Comparison of ENCODE assay signal across 2 cellular contexts in genomic region chr6:142726616-142727015, GRCh38.
TF ChIP-seq lines count a peak whose summit lies in the region.

No MANE protein-coding gene starts in this region.

TF ChIP-seq in GM23338, 12 proteins besides CTCF, POLR2A, EP300 and RAD21:
- TF ChIP-seq, protein P1, sequence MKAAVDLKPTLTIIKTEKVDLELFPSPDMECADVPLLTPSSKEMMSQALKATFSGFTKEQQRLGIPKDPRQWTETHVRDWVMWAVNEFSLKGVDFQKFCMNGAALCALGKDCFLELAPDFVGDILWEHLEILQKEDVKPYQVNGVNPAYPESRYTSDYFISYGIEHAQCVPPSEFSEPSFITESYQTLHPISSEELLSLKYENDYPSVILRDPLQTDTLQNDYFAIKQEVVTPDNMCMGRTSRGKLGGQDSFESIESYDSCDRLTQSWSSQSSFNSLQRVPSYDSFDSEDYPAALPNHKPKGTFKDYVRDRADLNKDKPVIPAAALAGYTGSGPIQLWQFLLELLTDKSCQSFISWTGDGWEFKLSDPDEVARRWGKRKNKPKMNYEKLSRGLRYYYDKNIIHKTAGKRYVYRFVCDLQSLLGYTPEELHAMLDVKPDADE (IDR thresholded peaks at IDR 0.05): no peak
- TF ChIP-seq CREB1 (CRISPR knock-in tag; IDR thresholded peaks at IDR 0.05; ENCODE audit: low read depth) (no peak), ZNF331 (CRISPR knock-in tag; IDR thresholded peaks at IDR 0.05; ENCODE audit: low read depth) (no peak), JUNB (IDR thresholded peaks at IDR 0.05; ENCODE audit: unreplicated experiment) (no peak), NANOG (IDR thresholded peaks at IDR 0.05; ENCODE audit: borderline replicate concordance) (no peak), EZH2phosphoT487 (IDR thresholded peaks at IDR 0.05; ENCODE audit: unreplicated experiment) (no peak), STAT1 (IDR thresholded peaks at IDR 0.05; ENCODE audit: unreplicated experiment) (no peak), ZNF114 (CRISPR knock-in tag; IDR thresholded peaks at IDR 0.05) (no peak), EZH2 (IDR thresholded peaks at IDR 0.05; ENCODE audit: low read depth, unreplicated experiment) (no peak), POLR2AphosphoS5 (IDR thresholded peaks at IDR 0.05; ENCODE audit: low read depth) (no peak)
- TF ChIP-seq, protein P2, sequence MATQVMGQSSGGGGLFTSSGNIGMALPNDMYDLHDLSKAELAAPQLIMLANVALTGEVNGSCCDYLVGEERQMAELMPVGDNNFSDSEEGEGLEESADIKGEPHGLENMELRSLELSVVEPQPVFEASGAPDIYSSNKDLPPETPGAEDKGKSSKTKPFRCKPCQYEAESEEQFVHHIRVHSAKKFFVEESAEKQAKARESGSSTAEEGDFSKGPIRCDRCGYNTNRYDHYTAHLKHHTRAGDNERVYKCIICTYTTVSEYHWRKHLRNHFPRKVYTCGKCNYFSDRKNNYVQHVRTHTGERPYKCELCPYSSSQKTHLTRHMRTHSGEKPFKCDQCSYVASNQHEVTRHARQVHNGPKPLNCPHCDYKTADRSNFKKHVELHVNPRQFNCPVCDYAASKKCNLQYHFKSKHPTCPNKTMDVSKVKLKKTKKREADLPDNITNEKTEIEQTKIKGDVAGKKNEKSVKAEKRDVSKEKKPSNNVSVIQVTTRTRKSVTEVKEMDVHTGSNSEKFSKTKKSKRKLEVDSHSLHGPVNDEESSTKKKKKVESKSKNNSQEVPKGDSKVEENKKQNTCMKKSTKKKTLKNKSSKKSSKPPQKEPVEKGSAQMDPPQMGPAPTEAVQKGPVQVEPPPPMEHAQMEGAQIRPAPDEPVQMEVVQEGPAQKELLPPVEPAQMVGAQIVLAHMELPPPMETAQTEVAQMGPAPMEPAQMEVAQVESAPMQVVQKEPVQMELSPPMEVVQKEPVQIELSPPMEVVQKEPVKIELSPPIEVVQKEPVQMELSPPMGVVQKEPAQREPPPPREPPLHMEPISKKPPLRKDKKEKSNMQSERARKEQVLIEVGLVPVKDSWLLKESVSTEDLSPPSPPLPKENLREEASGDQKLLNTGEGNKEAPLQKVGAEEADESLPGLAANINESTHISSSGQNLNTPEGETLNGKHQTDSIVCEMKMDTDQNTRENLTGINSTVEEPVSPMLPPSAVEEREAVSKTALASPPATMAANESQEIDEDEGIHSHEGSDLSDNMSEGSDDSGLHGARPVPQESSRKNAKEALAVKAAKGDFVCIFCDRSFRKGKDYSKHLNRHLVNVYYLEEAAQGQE (IDR thresholded peaks at IDR 0.05; ENCODE audit: unreplicated experiment): no peak
- TF ChIP-seq, protein P3, sequence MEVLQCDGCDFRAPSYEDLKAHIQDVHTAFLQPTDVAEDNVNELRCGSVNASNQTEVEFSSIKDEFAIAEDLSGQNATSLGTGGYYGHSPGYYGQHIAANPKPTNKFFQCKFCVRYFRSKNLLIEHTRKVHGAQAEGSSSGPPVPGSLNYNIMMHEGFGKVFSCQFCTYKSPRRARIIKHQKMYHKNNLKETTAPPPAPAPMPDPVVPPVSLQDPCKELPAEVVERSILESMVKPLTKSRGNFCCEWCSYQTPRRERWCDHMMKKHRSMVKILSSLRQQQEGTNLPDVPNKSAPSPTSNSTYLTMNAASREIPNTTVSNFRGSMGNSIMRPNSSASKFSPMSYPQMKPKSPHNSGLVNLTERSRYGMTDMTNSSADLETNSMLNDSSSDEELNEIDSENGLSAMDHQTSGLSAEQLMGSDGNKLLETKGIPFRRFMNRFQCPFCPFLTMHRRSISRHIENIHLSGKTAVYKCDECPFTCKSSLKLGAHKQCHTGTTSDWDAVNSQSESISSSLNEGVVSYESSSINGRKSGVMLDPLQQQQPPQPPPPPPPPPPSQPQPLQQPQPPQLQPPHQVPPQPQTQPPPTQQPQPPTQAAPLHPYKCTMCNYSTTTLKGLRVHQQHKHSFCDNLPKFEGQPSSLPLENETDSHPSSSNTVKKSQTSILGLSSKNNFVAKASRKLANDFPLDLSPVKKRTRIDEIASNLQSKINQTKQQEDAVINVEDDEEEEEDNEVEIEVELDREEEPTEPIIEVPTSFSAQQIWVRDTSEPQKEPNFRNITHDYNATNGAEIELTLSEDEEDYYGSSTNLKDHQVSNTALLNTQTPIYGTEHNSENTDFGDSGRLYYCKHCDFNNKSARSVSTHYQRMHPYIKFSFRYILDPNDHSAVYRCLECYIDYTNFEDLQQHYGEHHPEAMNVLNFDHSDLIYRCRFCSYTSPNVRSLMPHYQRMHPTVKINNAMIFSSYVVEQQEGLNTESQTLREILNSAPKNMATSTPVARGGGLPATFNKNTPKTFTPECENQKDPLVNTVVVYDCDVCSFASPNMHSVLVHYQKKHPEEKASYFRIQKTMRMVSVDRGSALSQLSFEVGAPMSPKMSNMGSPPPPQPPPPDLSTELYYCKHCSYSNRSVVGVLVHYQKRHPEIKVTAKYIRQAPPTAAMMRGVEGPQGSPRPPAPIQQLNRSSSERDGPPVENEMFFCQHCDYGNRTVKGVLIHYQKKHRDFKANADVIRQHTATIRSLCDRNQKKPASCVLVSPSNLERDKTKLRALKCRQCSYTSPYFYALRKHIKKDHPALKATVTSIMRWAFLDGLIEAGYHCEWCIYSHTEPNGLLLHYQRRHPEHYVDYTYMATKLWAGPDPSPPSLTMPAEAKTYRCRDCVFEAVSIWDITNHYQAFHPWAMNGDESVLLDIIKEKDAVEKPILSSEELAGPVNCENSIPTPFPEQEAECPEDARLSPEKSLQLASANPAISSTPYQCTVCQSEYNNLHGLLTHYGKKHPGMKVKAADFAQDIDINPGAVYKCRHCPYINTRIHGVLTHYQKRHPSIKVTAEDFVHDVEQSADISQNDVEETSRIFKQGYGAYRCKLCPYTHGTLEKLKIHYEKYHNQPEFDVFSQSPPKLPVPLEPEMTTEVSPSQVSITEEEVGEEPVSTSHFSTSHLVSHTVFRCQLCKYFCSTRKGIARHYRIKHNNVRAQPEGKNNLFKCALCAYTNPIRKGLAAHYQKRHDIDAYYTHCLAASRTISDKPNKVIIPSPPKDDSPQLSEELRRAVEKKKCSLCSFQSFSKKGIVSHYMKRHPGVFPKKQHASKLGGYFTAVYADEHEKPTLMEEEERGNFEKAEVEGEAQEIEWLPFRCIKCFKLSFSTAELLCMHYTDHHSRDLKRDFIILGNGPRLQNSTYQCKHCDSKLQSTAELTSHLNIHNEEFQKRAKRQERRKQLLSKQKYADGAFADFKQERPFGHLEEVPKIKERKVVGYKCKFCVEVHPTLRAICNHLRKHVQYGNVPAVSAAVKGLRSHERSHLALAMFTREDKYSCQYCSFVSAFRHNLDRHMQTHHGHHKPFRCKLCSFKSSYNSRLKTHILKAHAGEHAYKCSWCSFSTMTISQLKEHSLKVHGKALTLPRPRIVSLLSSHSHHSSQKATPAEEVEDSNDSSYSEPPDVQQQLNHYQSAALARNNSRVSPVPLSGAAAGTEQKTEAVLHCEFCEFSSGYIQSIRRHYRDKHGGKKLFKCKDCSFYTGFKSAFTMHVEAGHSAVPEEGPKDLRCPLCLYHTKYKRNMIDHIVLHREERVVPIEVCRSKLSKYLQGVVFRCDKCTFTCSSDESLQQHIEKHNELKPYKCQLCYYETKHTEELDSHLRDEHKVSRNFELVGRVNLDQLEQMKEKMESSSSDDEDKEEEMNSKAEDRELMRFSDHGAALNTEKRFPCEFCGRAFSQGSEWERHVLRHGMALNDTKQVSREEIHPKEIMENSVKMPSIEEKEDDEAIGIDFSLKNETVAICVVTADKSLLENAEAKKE (CRISPR knock-in tag; IDR thresholded peaks at IDR 0.05): no peak
TF ChIP-seq in GM23338: peak in this region for 0.

TF ChIP-seq in H1, 55 proteins besides CTCF, POLR2A, EP300 and RAD21:
- TF ChIP-seq GABPA (IDR thresholded peaks at IDR 0.05; ENCODE audit: borderline replicate concordance, insufficient read depth, low read length): no peak
- no peak for TF ChIP-seq TBP (IDR thresholded peaks at IDR 0.05; ENCODE audit: low read depth, low read length)
- no peak for TF ChIP-seq SP4 (IDR thresholded peaks at IDR 0.05; ENCODE audit: low read length)
- no peak for TF ChIP-seq CHD1 (IDR thresholded peaks at IDR 0.05; ENCODE audit: low read depth, low read length)
TF ChIP-seq in H1: peak in this region for 0.
